2 cellular contexts compared by ENCODE assay signal in genomic region chr1:244605835-244606234, GRCh38.
TF ChIP-seq lines count a peak whose summit lies in the region.

No MANE protein-coding gene starts in this region.

TF ChIP-seq in IMR-90, 13 proteins besides CTCF, POLR2A, EP300 and RAD21:
- TF ChIP-seq SMC3 (IDR thresholded peaks at IDR 0.05; ENCODE audit: low read depth, low read length) (no peak), CEBPB (IDR thresholded peaks at IDR 0.05; ENCODE audit: low read depth, low read length) (peak; percentile 49; the same call in 1 of the 2 replicates)

TF ChIP-seq in K562, 482 proteins besides CTCF, POLR2A, EP300 and RAD21:
- TF ChIP-seq ELK3 (CRISPR knock-in tag; IDR thresholded peaks at IDR 0.05) (no peak), SNRNP70 (optimal IDR thresholded peaks at IDR 0.05; ENCODE audit: low read depth, low read length) (no peak), ZMIZ1 (IDR thresholded peaks at IDR 0.05; ENCODE audit: low read depth in 2 of 2, low read length in 2 of 2) (no peak), ATF3 (IDR thresholded peaks at IDR 0.05) (peak; percentile 55), ATF3 (CRISPR knock-in tag; conservative IDR thresholded peaks at IDR 0.05) (no peak), HMG20A (CRISPR knock-in tag; conservative IDR thresholded peaks at IDR 0.05) (no peak), ZNF165 (CRISPR knock-in tag; IDR thresholded peaks at IDR 0.05; ENCODE audit: borderline replicate concordance) (no peak), KDM4B (IDR thresholded peaks at IDR 0.05; ENCODE audit: borderline replicate concordance in 2 of 2, low read depth in 1 of 2) (no peak), CEBPG (CRISPR knock-in tag; IDR thresholded peaks at IDR 0.05) (no peak), CEBPG (tag; conservative IDR thresholded peaks at IDR 0.05 in 1 of 2, IDR thresholded peaks at IDR 0.05 in 1 of 2) (peak in 1 of 2 experiments; percentile 72; a peak in 3 of 4 replicates), HCFC1 (IDR thresholded peaks at IDR 0.05; ENCODE audit: low read depth, low read length) (no peak), CHCHD3 (CRISPR knock-in tag; IDR thresholded peaks at IDR 0.05) (no peak), ZNF217 (CRISPR knock-in tag; IDR thresholded peaks at IDR 0.05) (no peak), ZC3H8 (IDR thresholded peaks at IDR 0.05) (no peak), DLX4 (CRISPR knock-in tag; IDR thresholded peaks at IDR 0.05) (no peak)
